ENCODE assay signal across 34 cellular contexts in genomic region chr1:32557812-32558211, GRCh38.
"Had no signal": no experiment of that assay in that cellular context is flagged by ENCODE, and none has a peak within 500 bp of the region (broad histone marks: within the 10 kb centered on the region; RNA-seq: fewer than 3 reads in every experiment).

No MANE protein-coding gene starts in this region.

- DNase-seq: Karpas-422, Kasumi-1, MG63, MM.1S, MV-4-11, NCI-H1048, NCI-H1092, NCI-H1092 treated with DMSO at 0.1 percent for 48 hours, NCI-H1105, NCI-H1105 treated with DMSO at 0.1 percent for 48 hours, NCI-H1417, NCI-H1417 treated with DMSO at 0.1 percent for 48 hours, NCI-H1436, NCI-H1436 treated with DMSO at 0.1 percent for 48 hours, NCI-H146, NCI-H1694, NCI-H1694 treated with DMSO at 0.1 percent for 48 hours, NCI-H187, NCI-H187 treated with DMSO at 0.1 percent for 48 hours, NCI-H1930, NCI-H2029, NCI-H2029 treated with DMSO at 0.1 percent for 48 hours, NCI-H2081, NCI-H2081 treated with DMSO at 0.1 percent for 48 hours, NCI-H2107, NCI-H2171, NCI-H2171 treated with DMSO at 0.1 percent for 48 hours, NCI-H2227 treated with DMSO at 0.1 percent for 48 hours, NCI-H226, NCI-H345, NCI-H446, NCI-H446 treated with DMSO at 0.1 percent for 48 hours, NCI-H510A, NCI-H510A treated with DMSO at 0.1 percent for 48 hours had no signal

- H3K4me3 ChIP-seq: MG63 had no signal

- H3K9me3 ChIP-seq: MG63 had no signal

- H3K27me3 ChIP-seq: MG63 had no signal

- H3K36me3 ChIP-seq: MG63 had no signal
